Comparison of ENCODE assay signal across 1 cellular context in the genomic region with DNA sequence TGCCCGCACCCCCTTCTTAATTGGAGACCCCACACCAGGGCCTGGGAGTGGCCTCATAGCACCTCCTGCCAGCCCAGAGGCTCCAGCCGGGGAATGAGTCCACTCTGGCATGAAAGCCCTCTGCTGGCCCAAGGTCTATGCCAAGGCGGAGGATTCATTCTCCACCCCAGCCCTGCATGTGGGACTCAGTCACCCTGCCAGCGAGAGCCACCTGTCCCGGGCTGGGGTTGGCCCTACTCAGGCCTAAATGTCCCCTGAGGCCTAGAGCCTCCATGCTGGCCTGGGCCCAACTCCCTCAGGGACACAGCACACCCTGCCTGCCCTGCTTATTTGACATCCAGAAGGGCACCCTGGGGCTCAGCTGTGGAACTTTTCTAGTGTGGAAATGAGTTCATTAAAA.
TF ChIP-seq lines count a peak whose summit lies in the region.

No MANE protein-coding gene starts in this region.

TF ChIP-seq in GM23338, 12 proteins besides CTCF, POLR2A, EP300 and RAD21 (continued from another document):
- TF ChIP-seq, protein P1, sequence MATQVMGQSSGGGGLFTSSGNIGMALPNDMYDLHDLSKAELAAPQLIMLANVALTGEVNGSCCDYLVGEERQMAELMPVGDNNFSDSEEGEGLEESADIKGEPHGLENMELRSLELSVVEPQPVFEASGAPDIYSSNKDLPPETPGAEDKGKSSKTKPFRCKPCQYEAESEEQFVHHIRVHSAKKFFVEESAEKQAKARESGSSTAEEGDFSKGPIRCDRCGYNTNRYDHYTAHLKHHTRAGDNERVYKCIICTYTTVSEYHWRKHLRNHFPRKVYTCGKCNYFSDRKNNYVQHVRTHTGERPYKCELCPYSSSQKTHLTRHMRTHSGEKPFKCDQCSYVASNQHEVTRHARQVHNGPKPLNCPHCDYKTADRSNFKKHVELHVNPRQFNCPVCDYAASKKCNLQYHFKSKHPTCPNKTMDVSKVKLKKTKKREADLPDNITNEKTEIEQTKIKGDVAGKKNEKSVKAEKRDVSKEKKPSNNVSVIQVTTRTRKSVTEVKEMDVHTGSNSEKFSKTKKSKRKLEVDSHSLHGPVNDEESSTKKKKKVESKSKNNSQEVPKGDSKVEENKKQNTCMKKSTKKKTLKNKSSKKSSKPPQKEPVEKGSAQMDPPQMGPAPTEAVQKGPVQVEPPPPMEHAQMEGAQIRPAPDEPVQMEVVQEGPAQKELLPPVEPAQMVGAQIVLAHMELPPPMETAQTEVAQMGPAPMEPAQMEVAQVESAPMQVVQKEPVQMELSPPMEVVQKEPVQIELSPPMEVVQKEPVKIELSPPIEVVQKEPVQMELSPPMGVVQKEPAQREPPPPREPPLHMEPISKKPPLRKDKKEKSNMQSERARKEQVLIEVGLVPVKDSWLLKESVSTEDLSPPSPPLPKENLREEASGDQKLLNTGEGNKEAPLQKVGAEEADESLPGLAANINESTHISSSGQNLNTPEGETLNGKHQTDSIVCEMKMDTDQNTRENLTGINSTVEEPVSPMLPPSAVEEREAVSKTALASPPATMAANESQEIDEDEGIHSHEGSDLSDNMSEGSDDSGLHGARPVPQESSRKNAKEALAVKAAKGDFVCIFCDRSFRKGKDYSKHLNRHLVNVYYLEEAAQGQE (IDR thresholded peaks at IDR 0.05; ENCODE audit: unreplicated experiment), result no peak
- TF ChIP-seq CREB1 (CRISPR knock-in tag; IDR thresholded peaks at IDR 0.05; ENCODE audit: low read depth) (no peak), ZNF114 (CRISPR knock-in tag; IDR thresholded peaks at IDR 0.05) (no peak), NANOG (IDR thresholded peaks at IDR 0.05; ENCODE audit: borderline replicate concordance) (no peak), POLR2AphosphoS5 (IDR thresholded peaks at IDR 0.05; ENCODE audit: low read depth) (no peak)
- TF ChIP-seq, protein P2, sequence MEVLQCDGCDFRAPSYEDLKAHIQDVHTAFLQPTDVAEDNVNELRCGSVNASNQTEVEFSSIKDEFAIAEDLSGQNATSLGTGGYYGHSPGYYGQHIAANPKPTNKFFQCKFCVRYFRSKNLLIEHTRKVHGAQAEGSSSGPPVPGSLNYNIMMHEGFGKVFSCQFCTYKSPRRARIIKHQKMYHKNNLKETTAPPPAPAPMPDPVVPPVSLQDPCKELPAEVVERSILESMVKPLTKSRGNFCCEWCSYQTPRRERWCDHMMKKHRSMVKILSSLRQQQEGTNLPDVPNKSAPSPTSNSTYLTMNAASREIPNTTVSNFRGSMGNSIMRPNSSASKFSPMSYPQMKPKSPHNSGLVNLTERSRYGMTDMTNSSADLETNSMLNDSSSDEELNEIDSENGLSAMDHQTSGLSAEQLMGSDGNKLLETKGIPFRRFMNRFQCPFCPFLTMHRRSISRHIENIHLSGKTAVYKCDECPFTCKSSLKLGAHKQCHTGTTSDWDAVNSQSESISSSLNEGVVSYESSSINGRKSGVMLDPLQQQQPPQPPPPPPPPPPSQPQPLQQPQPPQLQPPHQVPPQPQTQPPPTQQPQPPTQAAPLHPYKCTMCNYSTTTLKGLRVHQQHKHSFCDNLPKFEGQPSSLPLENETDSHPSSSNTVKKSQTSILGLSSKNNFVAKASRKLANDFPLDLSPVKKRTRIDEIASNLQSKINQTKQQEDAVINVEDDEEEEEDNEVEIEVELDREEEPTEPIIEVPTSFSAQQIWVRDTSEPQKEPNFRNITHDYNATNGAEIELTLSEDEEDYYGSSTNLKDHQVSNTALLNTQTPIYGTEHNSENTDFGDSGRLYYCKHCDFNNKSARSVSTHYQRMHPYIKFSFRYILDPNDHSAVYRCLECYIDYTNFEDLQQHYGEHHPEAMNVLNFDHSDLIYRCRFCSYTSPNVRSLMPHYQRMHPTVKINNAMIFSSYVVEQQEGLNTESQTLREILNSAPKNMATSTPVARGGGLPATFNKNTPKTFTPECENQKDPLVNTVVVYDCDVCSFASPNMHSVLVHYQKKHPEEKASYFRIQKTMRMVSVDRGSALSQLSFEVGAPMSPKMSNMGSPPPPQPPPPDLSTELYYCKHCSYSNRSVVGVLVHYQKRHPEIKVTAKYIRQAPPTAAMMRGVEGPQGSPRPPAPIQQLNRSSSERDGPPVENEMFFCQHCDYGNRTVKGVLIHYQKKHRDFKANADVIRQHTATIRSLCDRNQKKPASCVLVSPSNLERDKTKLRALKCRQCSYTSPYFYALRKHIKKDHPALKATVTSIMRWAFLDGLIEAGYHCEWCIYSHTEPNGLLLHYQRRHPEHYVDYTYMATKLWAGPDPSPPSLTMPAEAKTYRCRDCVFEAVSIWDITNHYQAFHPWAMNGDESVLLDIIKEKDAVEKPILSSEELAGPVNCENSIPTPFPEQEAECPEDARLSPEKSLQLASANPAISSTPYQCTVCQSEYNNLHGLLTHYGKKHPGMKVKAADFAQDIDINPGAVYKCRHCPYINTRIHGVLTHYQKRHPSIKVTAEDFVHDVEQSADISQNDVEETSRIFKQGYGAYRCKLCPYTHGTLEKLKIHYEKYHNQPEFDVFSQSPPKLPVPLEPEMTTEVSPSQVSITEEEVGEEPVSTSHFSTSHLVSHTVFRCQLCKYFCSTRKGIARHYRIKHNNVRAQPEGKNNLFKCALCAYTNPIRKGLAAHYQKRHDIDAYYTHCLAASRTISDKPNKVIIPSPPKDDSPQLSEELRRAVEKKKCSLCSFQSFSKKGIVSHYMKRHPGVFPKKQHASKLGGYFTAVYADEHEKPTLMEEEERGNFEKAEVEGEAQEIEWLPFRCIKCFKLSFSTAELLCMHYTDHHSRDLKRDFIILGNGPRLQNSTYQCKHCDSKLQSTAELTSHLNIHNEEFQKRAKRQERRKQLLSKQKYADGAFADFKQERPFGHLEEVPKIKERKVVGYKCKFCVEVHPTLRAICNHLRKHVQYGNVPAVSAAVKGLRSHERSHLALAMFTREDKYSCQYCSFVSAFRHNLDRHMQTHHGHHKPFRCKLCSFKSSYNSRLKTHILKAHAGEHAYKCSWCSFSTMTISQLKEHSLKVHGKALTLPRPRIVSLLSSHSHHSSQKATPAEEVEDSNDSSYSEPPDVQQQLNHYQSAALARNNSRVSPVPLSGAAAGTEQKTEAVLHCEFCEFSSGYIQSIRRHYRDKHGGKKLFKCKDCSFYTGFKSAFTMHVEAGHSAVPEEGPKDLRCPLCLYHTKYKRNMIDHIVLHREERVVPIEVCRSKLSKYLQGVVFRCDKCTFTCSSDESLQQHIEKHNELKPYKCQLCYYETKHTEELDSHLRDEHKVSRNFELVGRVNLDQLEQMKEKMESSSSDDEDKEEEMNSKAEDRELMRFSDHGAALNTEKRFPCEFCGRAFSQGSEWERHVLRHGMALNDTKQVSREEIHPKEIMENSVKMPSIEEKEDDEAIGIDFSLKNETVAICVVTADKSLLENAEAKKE (CRISPR knock-in tag; IDR thresholded peaks at IDR 0.05), result no peak
TF ChIP-seq in GM23338: peak in this region for 0.
